9 cellular contexts compared by ENCODE assay signal in genomic region chr12:11884661-11885060, GRCh38.
DNase-seq lines count a peak whose midpoint lies in the region; ATAC-seq, FAIRE-seq and TF ChIP-seq lines count a peak whose summit lies in the region.
"Had no signal": no experiment of that assay in that cellular context is flagged by ENCODE, and none has a peak within 500 bp of the region (broad histone marks: within the 10 kb centered on the region; RNA-seq: fewer than 3 reads in every experiment).

No MANE protein-coding gene starts in this region.

- CTCF ChIA-PET in MCF 10A (lab: Yijun Ruan, JAX): interaction anchor here (0.7 kb wide), 1 partner anchor 92 kb away, joined by 3 read pairs; no protein-coding TSS in a partner anchor

- POLR2A ChIA-PET in MCF 10A (lab: Yijun Ruan, JAX): no interaction called here

- ATAC-seq in right lobe of liver (peak; percentile 36 to 67 (median 54)), GM18520 (IDR thresholded peaks at IDR 0.05; ENCODE audit: unreplicated experiment) (no peak)

- FAIRE-seq in GM19239 (lab: Jason Lieb, UNC): no peak

- H3K27me3 ChIP-seq in right lobe of liver (no peaks in the 10 kb centered on the region), subcutaneous abdominal adipose tissue (ENCODE audit: control insufficient read depth in 5 of 5, insufficient read depth in 4 of 5, low read length in 5 of 5) (no peaks in the 10 kb centered on the region)

- no peaks in the 10 kb centered on the region for H3K27me3 Mint-ChIP-seq in MCF 10A (ENCODE audit: insufficient read depth, unreplicated experiment)

- intact Hi-C loops in MCF 10A (cut with micrococcal nuclease): loop anchor here (10.0 kb wide), 1 partner anchor 100 kb away; no protein-coding TSS in a partner anchor
- intact Hi-C loops in right lobe of liver (cut with DNase I): no loop called here

- H3K4me3 ChIP-seq in right lobe of liver (no peak overlapping the region), subcutaneous abdominal adipose tissue (ENCODE audit: low read depth in 1 of 5, low read length in 5 of 5) (peak overlapping the region in 2 of 5 donors; percentile 21 to 23)

- H3K36me3 ChIP-seq in right lobe of liver (peaks cover 0 to 4% (median 0%) of the 10 kb centered on the region in 4 donors), subcutaneous abdominal adipose tissue (ENCODE audit: control insufficient read depth in 5 of 5, insufficient read depth in 5 of 5, low read length in 5 of 5) (peaks cover 7 to 25% (median 8%) of the 10 kb centered on the region in 5 donors)

- H3K27ac Mint-ChIP-seq in MCF 10A (ENCODE audit: low read depth, unreplicated experiment): peak overlapping the region; percentile 74

- H3K9me3 Mint-ChIP-seq in MCF 10A (ENCODE audit: unreplicated experiment): no peaks in the 10 kb centered on the region
- H3K9me3 Mint-ChIP-seq: HFFc6 had no signal

- H3K4me1 Mint-ChIP-seq in MCF 10A (ENCODE audit: insufficient read depth, unreplicated experiment): peaks cover 23% of the 10 kb centered on the region

- H3K4me1 ChIP-seq in right lobe of liver (peaks cover 0 to 36% (median 6%) of the 10 kb centered on the region in 4 donors), subcutaneous abdominal adipose tissue (ENCODE audit: control insufficient read depth in 5 of 5, insufficient read depth in 5 of 5, low read length in 5 of 5) (peaks cover 4 to 46% (median 28%) of the 10 kb centered on the region in 5 donors)

- 79% methylated on average over 4 of the region's 4 CpGs for WGBS in right lobe of liver (ENCODE audit: insufficient coverage, low coverage, low lambda C conversion rate, missing lambda C conversion rate)

- H3K36me3 Mint-ChIP-seq in MCF 10A (ENCODE audit: insufficient read depth, unreplicated experiment): peaks cover 22% of the 10 kb centered on the region

- H3K27ac ChIP-seq in right lobe of liver (peak overlapping the region in 2 of 3 donors; percentile 26 to 63), subcutaneous abdominal adipose tissue (ENCODE audit: low read depth, low read length) (peak overlapping the region; percentile 74)

- H3K9ac ChIP-seq in subcutaneous abdominal adipose tissue (ENCODE audit: low read length in 5 of 5): peak overlapping the region in 3 of 5 donors; percentile 23 to 54 (median 29)

- BruUV-seq in MCF 10A (replicated peaks; lab: Mats Ljungman, UMichigan): no TSS peak

- H3K9me3 ChIP-seq in right lobe of liver (no peaks in the 10 kb centered on the region), subcutaneous abdominal adipose tissue (ENCODE audit: control insufficient read depth in 5 of 5, low read length in 5 of 5) (no peaks in the 10 kb centered on the region)

- H3K4me3 Mint-ChIP-seq in MCF 10A (ENCODE audit: unreplicated experiment): no peak overlapping the region

- TF ChIP-seq CTCF in MCF 10A (IDR thresholded peaks at IDR 0.05; ENCODE audit: unreplicated experiment) (no peak), right lobe of liver (IDR thresholded peaks at IDR 0.05) (no peak)

- TF ChIP-seq POLR2A in right lobe of liver (IDR thresholded peaks at IDR 0.05): no peak

- peak; percentile 55 for DNase-seq in LoVo (ENCODE audit: low spot score)
- peak; percentile 38 for DNase-seq in MCF 10A (ENCODE audit: unreplicated experiment)
- DNase-seq in right lobe of liver: no peak
- DNase-seq in activated CD8-positive, alpha-beta memory T cell treated with anti-CD3 and anti-CD28 coated beads for 24 hours: no peak
- DNase-seq in activated CD4-positive, CD25-positive, alpha-beta regulatory T cell (lab: John Stamatoyannopoulos, UW): no peak
- DNase-seq in GM19239 (ENCODE audit: insufficient read length, low spot score): no peak

Comparison
In these comparisons a context has a peak if more than half of its experiments do, and no peak if none do; other contexts are left out.
1. DNase-seq: peak in LoVo (single experiment) and MCF 10A (single experiment); none in right lobe of liver (0 of 3), activated CD8-positive, alpha-beta memory T cell treated with anti-CD3 and anti-CD28 coated beads for 24 hours (single experiment), activated CD4-positive, CD25-positive, alpha-beta regulatory T cell (0 of 4) and GM19239 (single experiment).